18 cellular contexts compared by ENCODE assay signal in genomic region chr1:9006956-9007615, GRCh38. TPM values are rescaled to one million over a fixed set of nuclear protein-coding genes. Genes with fewer than 3 reads are reported as not detected.
DNase-seq lines count a peak whose midpoint lies in the region; ATAC-seq, FAIRE-seq and TF ChIP-seq lines count a peak whose summit lies in the region.
"Had no signal": no experiment of that assay in that cellular context is flagged by ENCODE, and none has a peak within 500 bp of the region (broad histone marks: within the 10 kb centered on the region; RNA-seq: fewer than 3 reads in every experiment).

No MANE protein-coding gene starts in this region.

- H2AK5ac ChIP-seq in H1 (ENCODE audit: low read depth, low read length): no peak overlapping the region

- H3K27ac ChIP-seq in BLaER1 treated with 17β-estradiol and CSF1 and Interleukin-3, amounts not matched to agents 10 nM and 100 nM: no peak overlapping the region
- H3K27ac ChIP-seq in OCI-LY3 (ENCODE audit: low read length) (no peak overlapping the region), H1 (ENCODE audit: low read depth, low read length) (no peak overlapping the region)
- H3K27ac ChIP-seq: HL-60 had no signal

- H3K56ac ChIP-seq in H1 (replicated peaks; ENCODE audit: insufficient read length, low read depth, low read length): no peak overlapping the region

- H3K36me3 Mint-ChIP-seq in stimulated activated naive B cell treated with anti-CD40 and anti-IgM and Interleukin-4, amounts not matched to agents 10 μg/mL and 1 μg/mL and 100 μg/mL, for 72 hours: no peaks in the 10 kb centered on the region

- H3K9me3 ChIP-seq in BLaER1 treated with 17β-estradiol and CSF1 and Interleukin-3, amounts not matched to agents 10 nM and 100 nM (replicated peaks in 1 of 11): no peaks in the 10 kb centered on the region
- H3K9me3 ChIP-seq in OCI-LY3 (ENCODE audit: insufficient read depth, low read length) (no peaks in the 10 kb centered on the region), H1 (ENCODE audit: insufficient read depth in 2 of 2, low read depth in 1 of 2, low read length in 1 of 2) (no peaks in the 10 kb centered on the region)
- H3K9me3 ChIP-seq: BE2C, HAP-1 had no signal

- peaks cover 0 to 5% (median 0%) of the 10 kb centered on the region in 11 experiments; a peak in 1 of 22 replicates for H4K20me1 ChIP-seq in BLaER1 treated with 17β-estradiol and CSF1 and Interleukin-3, amounts not matched to agents 10 nM and 100 nM
- H4K20me1 ChIP-seq in OCI-LY3 (ENCODE audit: insufficient read depth, low read length) (no peaks in the 10 kb centered on the region), H1 (replicated peaks in 1 of 2; ENCODE audit: control insufficient read depth in 1 of 2, insufficient read depth in 2 of 2, low read length in 2 of 2) (no peaks in the 10 kb centered on the region)

- H4K5ac ChIP-seq in H1 (ENCODE audit: insufficient read length, low read depth, low read length): no peak overlapping the region

- H4K91ac ChIP-seq in H1 (replicated peaks; ENCODE audit: insufficient read length, low read length): no peak overlapping the region

- ATAC-seq in stimulated activated naive B cell treated with anti-CD40 and anti-IgM and Interleukin-4, amounts not matched to agents 10 μg/mL and 1 μg/mL and 100 μg/mL, for 72 hours (replicated peaks): no peak
- ATAC-seq in HG02588 (IDR thresholded peaks at IDR 0.05; ENCODE audit: unreplicated experiment) (no peak), GM18498 (IDR thresholded peaks at IDR 0.05; ENCODE audit: unreplicated experiment) (no peak)
- ATAC-seq: GM23338 had no signal

- no peak for TF ChIP-seq CTCF in OCI-LY3 (IDR thresholded peaks at IDR 0.05; ENCODE audit: low read depth, low read length)
- TF ChIP-seq CTCF in H1 (IDR thresholded peaks at IDR 0.05; ENCODE audit: control extremely low read depth in 1 of 3, insufficient read depth in 1 of 3, low read depth in 1 of 3, low read length in 3 of 3): no peak

- no peak for TF ChIP-seq RAD21 in H1 (IDR thresholded peaks at IDR 0.05 in 1 of 2, conservative IDR thresholded peaks at IDR 0.05 in 1 of 2; ENCODE audit: low read depth in 2 of 2, low read length in 2 of 2)

- H3K4me1 Mint-ChIP-seq in stimulated activated naive B cell treated with anti-CD40 and anti-IgM and Interleukin-4, amounts not matched to agents 10 μg/mL and 1 μg/mL and 100 μg/mL, for 72 hours: peaks cover 37 to 62% of the 10 kb centered on the region in 2 donors

- H4K8ac ChIP-seq in H1 (ENCODE audit: extremely low read depth, insufficient read depth, low read length): 0 out of 2 replicates have a peak overlapping the region, but pooled peaks have one; percentile 45

- no peaks in the 10 kb centered on the region for H3K36me3 ChIP-seq in BLaER1 treated with 17β-estradiol and CSF1 and Interleukin-3, amounts not matched to agents 10 nM and 100 nM
- H3K36me3 ChIP-seq in OCI-LY3 (replicated peaks; ENCODE audit: low read depth, low read length): no peaks in the 10 kb centered on the region
- H3K36me3 ChIP-seq in H1 (ENCODE audit: control insufficient read depth in 2 of 4, insufficient read depth in 4 of 4, low read length in 3 of 4): no peaks in the 10 kb centered on the region
- H3K36me3 ChIP-seq: BE2C, HAP-1 had no signal

- no peak overlapping the region for H3K23ac ChIP-seq in H1 (ENCODE audit: insufficient read length)

- no peak overlapping the region for H2BK120ac ChIP-seq in H1 (replicated peaks; ENCODE audit: low read depth, low read length)

- DNase-seq in H1 (ENCODE audit: low read depth in 1 of 2, low spot score in 2 of 2) (no peak), dermis blood vessel endothelial cell (no peak)
- DNase-seq in stimulated activated naive B cell treated with anti-CD40 and anti-IgM and Interleukin-4, amounts not matched to agents 10 μg/mL and 1 μg/mL and 100 μg/mL, for 72 hours: no peak
- DNase-seq: BE2C; Calu3; CD4-positive, alpha-beta T cell; DMS 273 treated with DMSO at 0.1 percent for 48 hours; IMR-90; KBM-7 had no signal

- H3K4ac ChIP-seq in H1 (replicated peaks; ENCODE audit: insufficient read length, low read depth, low read length): no peak overlapping the region

- no peak for TF ChIP-seq EP300 in H1 (IDR thresholded peaks at IDR 0.05; ENCODE audit: borderline replicate concordance in 1 of 2, low read depth in 2 of 2, low read length in 2 of 2)

- no peak overlapping the region for H3K4me3 Mint-ChIP-seq in stimulated activated naive B cell treated with anti-CD40 and anti-IgM and Interleukin-4, amounts not matched to agents 10 μg/mL and 1 μg/mL and 100 μg/mL, for 72 hours
- H3K4me3 Mint-ChIP-seq: CD4-positive, alpha-beta T cell; GM23338 had no signal

- POLR2A ChIA-PET in H1 (lab: Charles Lee; ENCODE audit: partially characterized antibody): interaction anchor here (1.3 kb wide), 1 partner anchor 95 kb away, joined by 7 read pairs; no protein-coding TSS in a partner anchor

- no peak overlapping the region for H2BK12ac ChIP-seq in H1 (ENCODE audit: low read depth, low read length)

- H3K14ac ChIP-seq in H1 (ENCODE audit: insufficient read length): no peak overlapping the region

- no peaks in the 10 kb centered on the region for H3K79me2 ChIP-seq in OCI-LY3 (ENCODE audit: low read length)
- no peaks in the 10 kb centered on the region for H3K79me2 ChIP-seq in H1 (ENCODE audit: control insufficient read depth in 1 of 2, insufficient read depth in 2 of 2, low read length in 2 of 2)

- peak overlapping the region; percentile 75 for H3K27ac Mint-ChIP-seq in stimulated activated naive B cell treated with anti-CD40 and anti-IgM and Interleukin-4, amounts not matched to agents 10 μg/mL and 1 μg/mL and 100 μg/mL, for 72 hours
- H3K27ac Mint-ChIP-seq: CD4-positive, alpha-beta T cell; GM23338 had no signal

- 88% methylated on average over 18 of the region's 19 CpGs; no CpG with 5 or more reads in 1 of the 2 experiments for WGBS in H1 (ENCODE audit: extremely low coverage in 1 of 2, insufficient coverage in 1 of 2, insufficient read length in 1 of 2, insufficient replicate concordance in 2 of 2, low coverage in 1 of 2, low lambda C conversion rate in 2 of 2, missing lambda C conversion rate in 1 of 2), 2 experiments

- no peak overlapping the region for H2BK20ac ChIP-seq in H1 (ENCODE audit: low read length)

- FAIRE-seq in H1 (lab: Jason Lieb, UNC): no peak
- FAIRE-seq: A204.1 had no signal

- no peaks in the 10 kb centered on the region for H3K27me3 ChIP-seq in BLaER1 treated with 17β-estradiol and CSF1 and Interleukin-3, amounts not matched to agents 10 nM and 100 nM
- H3K27me3 ChIP-seq in OCI-LY3 (ENCODE audit: low read depth, low read length) (peaks cover 11% of the 10 kb centered on the region), H1 (replicated peaks in 1 of 4; ENCODE audit: control insufficient read depth in 3 of 4, extremely low read depth in 1 of 4, insufficient read depth in 3 of 4, low read length in 3 of 4) (no peaks in the 10 kb centered on the region)
- H3K27me3 ChIP-seq: BE2C had no signal

- H3K9ac ChIP-seq in BLaER1 treated with 17β-estradiol and CSF1 and Interleukin-3, amounts not matched to agents 10 nM and 100 nM: 0 out of 22 replicates have a peak overlapping the region, but pooled peaks of 2 of the 11 experiments have one; percentile 9 to 36
- H3K9ac ChIP-seq in OCI-LY3 (ENCODE audit: low read length) (no peak overlapping the region), H1 (replicated peaks in 1 of 4; ENCODE audit: extremely low read depth in 1 of 4, low read depth in 3 of 4, low read length in 3 of 4) (no peak overlapping the region)

- H3K4me3 ChIP-seq in BLaER1 treated with 17β-estradiol and CSF1 and Interleukin-3, amounts not matched to agents 10 nM and 100 nM: no peak overlapping the region
- H3K4me3 ChIP-seq in OCI-LY3 (ENCODE audit: low read length) (no peak overlapping the region; the same call in 1 of the 2 replicates), H1 (ENCODE audit: extremely low read depth in 1 of 4, insufficient read depth in 2 of 4, low read depth in 3 of 4, low read length in 4 of 4) (no peak overlapping the region)
- H3K4me3 ChIP-seq: GM23338, HAP-1 had no signal

- no peak for TF ChIP-seq POLR2A in H1 (IDR thresholded peaks at IDR 0.05; ENCODE audit: control extremely low read depth in 1 of 2, low read depth in 2 of 2, low read length in 2 of 2)

- no peaks in the 10 kb centered on the region for H3K9me3 Mint-ChIP-seq in stimulated activated naive B cell treated with anti-CD40 and anti-IgM and Interleukin-4, amounts not matched to agents 10 μg/mL and 1 μg/mL and 100 μg/mL, for 72 hours
- H3K9me3 Mint-ChIP-seq: CD4-positive, alpha-beta T cell; GM23338 had no signal

- H3K4me1 ChIP-seq in BLaER1 treated with 17β-estradiol and CSF1 and Interleukin-3, amounts not matched to agents 10 nM and 100 nM: peaks cover 51 to 76% (median 67%) of the 10 kb centered on the region in 10 experiments
- peaks cover 36% of the 10 kb centered on the region for H3K4me1 ChIP-seq in OCI-LY3 (ENCODE audit: low read length)
- H3K4me1 ChIP-seq in H1 (replicated peaks in 1 of 4; ENCODE audit: control insufficient read depth in 3 of 4, insufficient read depth in 4 of 4, low read length in 3 of 4): peaks cover 0 to 2% (median 0%) of the 10 kb centered on the region in 4 experiments; a peak in 1 of 7 replicates
- H3K4me1 ChIP-seq: BE2C had no signal

- no peaks in the 10 kb centered on the region for H3K23me2 ChIP-seq in H1 (ENCODE audit: low read depth, low read length)

- CTCF ChIA-PET in H1 (lab: Charles Lee; ENCODE audit: partially characterized antibody): interaction anchor here (1.1 to 10.9 kb wide), 3 partner anchors 77 to 144 kb away, joined by 3 to 156 read pairs (median 25); no protein-coding TSS in a partner anchor

- H2BK5ac ChIP-seq in H1 (ENCODE audit: low read depth, low read length): no peak overlapping the region

- peak overlapping the region; percentile 68 to 94 (median 87) for H3K4me2 ChIP-seq in BLaER1 treated with 17β-estradiol and CSF1 and Interleukin-3, amounts not matched to agents 10 nM and 100 nM
- H3K4me2 ChIP-seq in OCI-LY3 (ENCODE audit: low read length) (peak overlapping the region; percentile 97), H1 (ENCODE audit: insufficient read depth in 1 of 2, low read depth in 2 of 2, low read length in 2 of 2) (no peak overlapping the region)
- H3K4me2 ChIP-seq: GM23338 had no signal

- no peak overlapping the region for H2BK15ac ChIP-seq in H1 (ENCODE audit: low read length)

- H3K27me3 Mint-ChIP-seq in stimulated activated naive B cell treated with anti-CD40 and anti-IgM and Interleukin-4, amounts not matched to agents 10 μg/mL and 1 μg/mL and 100 μg/mL, for 72 hours: peaks cover 0 to 11% of the 10 kb centered on the region in 2 donors

- H3K18ac ChIP-seq in H1 (ENCODE audit: extremely low read depth, low read length): no peak overlapping the region

- no peaks in the 10 kb centered on the region for H3K79me1 ChIP-seq in H1 (ENCODE audit: low read depth, low read length)

- H2AFZ ChIP-seq in OCI-LY3 (ENCODE audit: low read depth, low read length) (no peak overlapping the region), H1 (ENCODE audit: low read length) (no peak overlapping the region)
- H2AFZ ChIP-seq: GM23338 had no signal

RNA-seq across cellular contexts. Expression of gene SLC2A7, which starts 19.1 kb away (rescaled TPM):
- not detected in 2 replicates for total RNA-seq in H1 (2021; fragmentation: NEBNext Ultra II Directional; extraction: Animal tissue kit (Norgen Biotek cat#: 25700))
- not detected in 2 replicates for polyA plus RNA-seq in H1 (2011; rRNA removed)
- not detected for polyA plus RNA-seq in H1 (2011; cell fraction: cytosol; rRNA removed)
- polyA plus RNA-seq in H1 (2011; cell fraction: nucleus; rRNA removed): not detected
- polyA plus RNA-seq in H1 (2012, experiment 1 of 2): not detected in 4 replicates
- polyA plus RNA-seq in H1 (2012, experiment 2 of 2): not detected
- not detected for polyA plus RNA-seq in H1 (2013, experiment 1 of 2)
- polyA plus RNA-seq in H1 (2013, experiment 2 of 2): not detected
- polyA minus RNA-seq in H1 (2011; rRNA and poly(A)+ RNA removed): not detected in 2 replicates
- not detected for polyA minus RNA-seq in H1 (2011; cell fraction: cytosol; rRNA and poly(A)+ RNA removed)
- polyA minus RNA-seq in H1 (2011; cell fraction: nucleus; rRNA and poly(A)+ RNA removed): not detected
- total RNA-seq in dermis blood vessel endothelial cell: 0.17 TPM in 1 of 2 replicates, not detected in the other
- total RNA-seq: Calu3; CD4-positive, alpha-beta T cell; G401; GM23338; IMR-90 had no signal
- polyA plus RNA-seq: GM23338, IMR-90 had no signal

Comparison
In these comparisons a context has a peak if more than half of its experiments do, and no peak if none do; other contexts are left out.
1. H3K4me2 ChIP-seq: peak in BLaER1 treated with 17β-estradiol and CSF1 and Interleukin-3, amounts not matched to agents 10 nM and 100 nM (11 of 11) and OCI-LY3 (single experiment); none in H1 (0 of 2).